In genomic region chr1:221098462-221099406, GRCh38 we compare ENCODE assay signal across 9 cellular contexts.
DNase-seq lines count a peak whose midpoint lies in the region; ATAC-seq and TF ChIP-seq lines count a peak whose summit lies in the region.
"Had no signal": no experiment of that assay in that cellular context is flagged by ENCODE, and none has a peak within 500 bp of the region (broad histone marks: within the 10 kb centered on the region; RNA-seq: fewer than 3 reads in every experiment).

No MANE protein-coding gene starts in this region.

- H3K4me3 ChIP-seq in HL-60 (replicated peaks; ENCODE audit: insufficient read depth, low read length) (no peak overlapping the region), SJSA1 (no peak overlapping the region), heart left ventricle (no peak overlapping the region), spleen (no peak overlapping the region), coronary artery (no peak overlapping the region)

- WGBS in heart left ventricle, 4 donors, result 82 to 85% (median 84%) methylated on average over 10 of the region's 10 CpGs
- WGBS in spleen, 5 donors, result 54 to 67% (median 63%) methylated on average over 10 of the region's 10 CpGs

- peak; percentile 45 to 79 (median 76) for ATAC-seq in heart left ventricle

- H3K9me3 ChIP-seq in SJSA1 (replicated peaks) (peaks cover 12% of the 10 kb centered on the region), heart left ventricle (no peaks in the 10 kb centered on the region), spleen (no peaks in the 10 kb centered on the region)

- TF ChIP-seq CTCF in HL-60 (IDR thresholded peaks at IDR 0.05; ENCODE audit: insufficient read depth, low read length) (no peak), heart left ventricle (IDR thresholded peaks at IDR 0.05) (no peak), spleen (IDR thresholded peaks at IDR 0.05 in 8 of 11, conservative IDR thresholded peaks at IDR 0.05 in 3 of 11) (peak in 2 of 11 experiments; percentile 16 to 26), coronary artery (IDR thresholded peaks at IDR 0.05) (no peak)

- TF ChIP-seq POLR2A in heart left ventricle (IDR thresholded peaks at IDR 0.05) (no peak), spleen (IDR thresholded peaks at IDR 0.05) (no peak)

- intact Hi-C loops in heart left ventricle (cut with DNase I), result loop anchor here in 1 of 10 donors (10.0 kb wide), 1 partner anchor 64 kb away; no protein-coding TSS in a partner anchor
- intact Hi-C loops in spleen (cut with DNase I; ENCODE audit: low total_unique reads), result no loop called here

- no peaks in the 10 kb centered on the region for H3K27me3 ChIP-seq in HL-60 (ENCODE audit: insufficient read depth, poor library complexity, severe bottlenecking)
- H3K27me3 ChIP-seq in SJSA1 (replicated peaks), result no peaks in the 10 kb centered on the region
- no peaks in the 10 kb centered on the region for H3K27me3 ChIP-seq in heart left ventricle
- no peaks in the 10 kb centered on the region for H3K27me3 ChIP-seq in spleen (replicated peaks in 1 of 7)

- H3K36me3 ChIP-seq in SJSA1 (no peaks in the 10 kb centered on the region), heart left ventricle (no peaks in the 10 kb centered on the region), spleen (no peaks in the 10 kb centered on the region)

- H3K4me1 ChIP-seq in SJSA1 (replicated peaks) (peaks cover 26% of the 10 kb centered on the region), heart left ventricle (peaks cover 0 to 62% (median 0%) of the 10 kb centered on the region in 12 donors), spleen (peaks cover 3 to 51% (median 30%) of the 10 kb centered on the region in 6 donors)

- H3K27ac ChIP-seq in HL-60 (replicated peaks) (peak overlapping the region; percentile 36; the same call in 1 of the 2 replicates), SJSA1 (peak overlapping the region; percentile 90), heart left ventricle (peak overlapping the region in 6 of 12 donors; percentile 12 to 85 (median 36)), spleen (peak overlapping the region in 7 of 8 donors; percentile 70 to 91 (median 82)), coronary artery (peak overlapping the region in 1 of 2 donors; percentile 57)

- DNase-seq in HL-60 (ENCODE audit: low read depth in 1 of 2, low spot score in 1 of 2) (peak in 1 of 2 experiments; percentile 63), SJSA1 (ENCODE audit: low read depth in 1 of 2, low spot score in 2 of 2) (no peak), heart left ventricle (no peak), spleen (no peak), coronary artery (ENCODE audit: low spot score) (no peak), occipital lobe (lab: John Stamatoyannopoulos, UW) (no peak), globus pallidus (ENCODE audit: low spot score) (no peak)
- DNase-seq in activated CD4-positive, alpha-beta T cell treated with anti-CD3 and anti-CD28 coated beads for 1 hour, result no peak
- DNase-seq: NCI-H1694 treated with DMSO at 0.1 percent for 48 hours had no signal
